12 cellular contexts compared by ENCODE assay signal in genomic region chr14:21933681-21934080, GRCh38.
A peak's percentile ranks its signal among the peaks of the same experiment; 100 is the strongest.
DNase-seq lines count a peak whose midpoint lies in the region; ATAC-seq, FAIRE-seq and TF ChIP-seq lines count a peak whose summit lies in the region.
"Had no signal": no experiment of that assay in that cellular context is flagged by ENCODE, and none has a peak within 500 bp of the region (broad histone marks: within the 10 kb centered on the region; RNA-seq: fewer than 3 reads in every experiment).

No MANE protein-coding gene starts in this region.

- H3K18ac ChIP-seq in H1 (ENCODE audit: extremely low read depth, low read length): no peak overlapping the region

- no peak overlapping the region for H2BK5ac ChIP-seq in H1 (ENCODE audit: low read depth, low read length)

- POLR2A ChIA-PET in H1 (lab: Charles Lee; ENCODE audit: partially characterized antibody): no interaction called here

- TF ChIP-seq CTCF in OCI-LY3 (IDR thresholded peaks at IDR 0.05; ENCODE audit: low read depth, low read length) (peak; percentile 29; the same call in 1 of the 2 replicates), H1 (IDR thresholded peaks at IDR 0.05; ENCODE audit: control extremely low read depth in 1 of 3, insufficient read depth in 1 of 3, low read depth in 1 of 3, low read length in 3 of 3) (peak in 2 of 3 experiments; percentile 13 to 22; a peak in 2 of 4 replicates), nephron progenitor cell (IDR thresholded peaks at IDR 0.05) (peak; percentile 21), GM13977 (IDR thresholded peaks at IDR 0.05; ENCODE audit: extremely low read depth, insufficient read depth, missing control alignments) (no peak)

- H4K5ac ChIP-seq in H1 (ENCODE audit: insufficient read length, low read depth, low read length): no peak overlapping the region

- H4K91ac ChIP-seq in H1 (replicated peaks; ENCODE audit: insufficient read length, low read length): no peak overlapping the region

- H3K79me2 ChIP-seq in OCI-LY3 (ENCODE audit: low read length) (no peaks in the 10 kb centered on the region), H1 (ENCODE audit: control insufficient read depth in 1 of 2, insufficient read depth in 2 of 2, low read length in 2 of 2) (no peaks in the 10 kb centered on the region)

- CTCF ChIA-PET in H1 (lab: Charles Lee; ENCODE audit: partially characterized antibody): interaction anchor here (1.0 to 2.0 kb wide), 7 partner anchors 13 to 52 kb away, joined by 3 to 8 read pairs (median 5); no protein-coding TSS in a partner anchor

- no peak overlapping the region for H3K4me3 Mint-ChIP-seq in nephron progenitor cell
- H3K4me3 Mint-ChIP-seq in activated T-cell treated with anti-CD3 and anti-CD28 coated beads, Interleukin-2, amount 50 U/mL, for 72 hours: no peak overlapping the region

- in situ Hi-C loops in GM13977 (cut with MboI; ENCODE audit: low pct_unique_long_range_greater_than_20kb, low sequenced_read_pairs, unreplicated experiment): no loop called here

- H3K36me3 Mint-ChIP-seq in nephron progenitor cell (ENCODE audit: low read depth): no peaks in the 10 kb centered on the region
- H3K36me3 Mint-ChIP-seq in activated T-cell treated with anti-CD3 and anti-CD28 coated beads, Interleukin-2, amount 50 U/mL, for 72 hours (ENCODE audit: insufficient read depth in 2 of 2): no peaks in the 10 kb centered on the region

- H3K9me3 ChIP-seq in OCI-LY3 (ENCODE audit: insufficient read depth, low read length): no peaks in the 10 kb centered on the region
- no peaks in the 10 kb centered on the region for H3K9me3 ChIP-seq in H1 (ENCODE audit: insufficient read depth in 2 of 2, low read depth in 1 of 2, low read length in 1 of 2)

- peaks cover 17% of the 10 kb centered on the region; the same call in 1 of the 2 replicates for H3K27me3 ChIP-seq in OCI-LY3 (ENCODE audit: low read depth, low read length)
- no peaks in the 10 kb centered on the region for H3K27me3 ChIP-seq in H1 (replicated peaks in 1 of 4; ENCODE audit: control insufficient read depth in 3 of 4, extremely low read depth in 1 of 4, insufficient read depth in 3 of 4, low read length in 3 of 4)

- no peak overlapping the region for H3K27ac ChIP-seq in OCI-LY3 (ENCODE audit: low read length)
- H3K27ac ChIP-seq in H1 (ENCODE audit: low read depth, low read length): no peak overlapping the region
- H3K27ac ChIP-seq: epithelial cell of prostate had no signal

- no peak overlapping the region for H3K23ac ChIP-seq in H1 (ENCODE audit: insufficient read length)

- WGBS in H1 (ENCODE audit: extremely low coverage in 1 of 2, insufficient coverage in 1 of 2, insufficient read length in 1 of 2, insufficient replicate concordance in 2 of 2, low coverage in 1 of 2, low lambda C conversion rate in 2 of 2, missing lambda C conversion rate in 1 of 2), 2 experiments: 59% methylated on average over 1 of the region's 1 CpG; no CpG with 5 or more reads in 1 of the 2 experiments

- H2AFZ ChIP-seq in OCI-LY3 (ENCODE audit: low read depth, low read length) (no peak overlapping the region), H1 (ENCODE audit: low read length) (no peak overlapping the region)

- no peaks in the 10 kb centered on the region for H3K23me2 ChIP-seq in H1 (ENCODE audit: low read depth, low read length)

- no peak overlapping the region for H3K14ac ChIP-seq in H1 (ENCODE audit: insufficient read length)

- H2BK20ac ChIP-seq in H1 (ENCODE audit: low read length): no peak overlapping the region

- H3K4me1 ChIP-seq in OCI-LY3 (ENCODE audit: low read length) (no peaks in the 10 kb centered on the region), H1 (replicated peaks in 1 of 4; ENCODE audit: control insufficient read depth in 3 of 4, insufficient read depth in 4 of 4, low read length in 3 of 4) (peaks cover 0 to 2% (median 0%) of the 10 kb centered on the region in 4 experiments; a peak in 1 of 7 replicates)

- intact Hi-C loops in head of caudate nucleus (cut with DNase I): no loop called here

- FAIRE-seq in H1 (lab: Jason Lieb, UNC): no peak

- H3K56ac ChIP-seq in H1 (replicated peaks; ENCODE audit: insufficient read length, low read depth, low read length): no peak overlapping the region

- no peak for TF ChIP-seq EP300 in H1 (IDR thresholded peaks at IDR 0.05; ENCODE audit: borderline replicate concordance in 1 of 2, low read depth in 2 of 2, low read length in 2 of 2)

- H3K4me2 ChIP-seq in OCI-LY3 (ENCODE audit: low read length) (no peak overlapping the region), H1 (ENCODE audit: insufficient read depth in 1 of 2, low read depth in 2 of 2, low read length in 2 of 2) (no peak overlapping the region)

- no peak overlapping the region for H4K8ac ChIP-seq in H1 (ENCODE audit: extremely low read depth, insufficient read depth, low read length)

- peak; percentile 4 for DNase-seq in ELR (ENCODE audit: low read depth)
- no peak for DNase-seq in H1 (ENCODE audit: low read depth in 1 of 2, low spot score in 2 of 2)
- DNase-seq in nephron progenitor cell: no peak
- no peak for DNase-seq in GM13977 (ENCODE audit: low spot score)
- DNase-seq in activated T-cell treated with anti-CD3 and anti-CD28 coated beads, Interleukin-2, amount 50 U/mL, for 72 hours: no peak
- no peak for DNase-seq in head of caudate nucleus
- DNase-seq: aorta, NCI-H226, SIG-M5, substantia nigra had no signal

- no peaks in the 10 kb centered on the region for H4K20me1 ChIP-seq in OCI-LY3 (ENCODE audit: insufficient read depth, low read length)
- no peaks in the 10 kb centered on the region for H4K20me1 ChIP-seq in H1 (replicated peaks in 1 of 2; ENCODE audit: control insufficient read depth in 1 of 2, insufficient read depth in 2 of 2, low read length in 2 of 2)

- H3K4me1 Mint-ChIP-seq in nephron progenitor cell: no peaks in the 10 kb centered on the region
- peaks cover 5% of the 10 kb centered on the region for H3K4me1 Mint-ChIP-seq in activated T-cell treated with anti-CD3 and anti-CD28 coated beads, Interleukin-2, amount 50 U/mL, for 72 hours (ENCODE audit: low read depth)

- TF ChIP-seq RAD21 in H1 (IDR thresholded peaks at IDR 0.05 in 1 of 2, conservative IDR thresholded peaks at IDR 0.05 in 1 of 2; ENCODE audit: low read depth in 2 of 2, low read length in 2 of 2): peak; percentile 29 to 32

- H3K9ac ChIP-seq in OCI-LY3 (ENCODE audit: low read length): no peak overlapping the region
- H3K9ac ChIP-seq in H1 (replicated peaks in 1 of 4; ENCODE audit: extremely low read depth in 1 of 4, low read depth in 3 of 4, low read length in 3 of 4): no peak overlapping the region

- H3K27me3 Mint-ChIP-seq in nephron progenitor cell (ENCODE audit: low read depth, poor library complexity): no peaks in the 10 kb centered on the region
- no peaks in the 10 kb centered on the region for H3K27me3 Mint-ChIP-seq in activated T-cell treated with anti-CD3 and anti-CD28 coated beads, Interleukin-2, amount 50 U/mL, for 72 hours (ENCODE audit: low read depth)

- no peak overlapping the region for H2BK15ac ChIP-seq in H1 (ENCODE audit: low read length)

- no peak overlapping the region for H2BK12ac ChIP-seq in H1 (ENCODE audit: low read depth, low read length)

- TF ChIP-seq POLR2A in H1 (IDR thresholded peaks at IDR 0.05; ENCODE audit: control extremely low read depth in 1 of 2, low read depth in 2 of 2, low read length in 2 of 2): no peak

- no peak overlapping the region for H2BK120ac ChIP-seq in H1 (replicated peaks; ENCODE audit: low read depth, low read length)

- H2AK5ac ChIP-seq in H1 (ENCODE audit: low read depth, low read length): no peak overlapping the region

- no peak overlapping the region for H3K4ac ChIP-seq in H1 (replicated peaks; ENCODE audit: insufficient read length, low read depth, low read length)

- H3K36me3 ChIP-seq in OCI-LY3 (replicated peaks; ENCODE audit: low read depth, low read length) (no peaks in the 10 kb centered on the region), H1 (ENCODE audit: control insufficient read depth in 2 of 4, insufficient read depth in 4 of 4, low read length in 3 of 4) (no peaks in the 10 kb centered on the region)

- H3K9me3 Mint-ChIP-seq in nephron progenitor cell: no peaks in the 10 kb centered on the region
- no peaks in the 10 kb centered on the region for H3K9me3 Mint-ChIP-seq in activated T-cell treated with anti-CD3 and anti-CD28 coated beads, Interleukin-2, amount 50 U/mL, for 72 hours

- ATAC-seq in activated T-cell treated with anti-CD3 and anti-CD28 coated beads, Interleukin-2, amount 50 U/mL, for 72 hours (replicated peaks in 1 of 2): no peak

- H3K4me3 ChIP-seq in OCI-LY3 (ENCODE audit: low read length) (no peak overlapping the region), H1 (ENCODE audit: extremely low read depth in 1 of 4, insufficient read depth in 2 of 4, low read depth in 3 of 4, low read length in 4 of 4) (no peak overlapping the region)

- H3K79me1 ChIP-seq in H1 (ENCODE audit: low read depth, low read length): no peaks in the 10 kb centered on the region

- no peak overlapping the region for H3K27ac Mint-ChIP-seq in nephron progenitor cell
- H3K27ac Mint-ChIP-seq in activated T-cell treated with anti-CD3 and anti-CD28 coated beads, Interleukin-2, amount 50 U/mL, for 72 hours: no peak overlapping the region

TF ChIP-seq in H1, 55 proteins besides CTCF, POLR2A, EP300 and RAD21:
- TF ChIP-seq JUND (IDR thresholded peaks at IDR 0.05; ENCODE audit: low read length): no peak
- no peak for TF ChIP-seq GTF2F1 (IDR thresholded peaks at IDR 0.05; ENCODE audit: borderline replicate concordance, low read depth, low read length)
- no peak for TF ChIP-seq CREB1 (IDR thresholded peaks at IDR 0.05)
- TF ChIP-seq TBP (IDR thresholded peaks at IDR 0.05; ENCODE audit: low read depth, low read length): no peak
